1 cellular context compared by ENCODE assay signal in genomic region chr10:14838582-14839304, GRCh38.
TF ChIP-seq lines count a peak whose summit lies in the region.

No MANE protein-coding gene starts in this region.

TF ChIP-seq in endothelial cell of umbilical vein, 7 proteins besides CTCF, POLR2A, EP300 and RAD21:
- TF ChIP-seq JUN (IDR thresholded peaks at IDR 0.05; ENCODE audit: borderline replicate concordance, insufficient read depth, insufficient read length, low read depth), result no peak
- TF ChIP-seq GATA2 (IDR thresholded peaks at IDR 0.05; ENCODE audit: insufficient read depth, insufficient read length, low read depth, low read length), result no peak
- no peak for TF ChIP-seq FOS (IDR thresholded peaks at IDR 0.05; ENCODE audit: borderline replicate concordance, insufficient read depth, low read length)
- no peak for TF ChIP-seq EZH2 (IDR thresholded peaks at IDR 0.05; ENCODE audit: borderline replicate concordance, low read depth, low read length, severe bottlenecking)
- TF ChIP-seq, protein P1, sequence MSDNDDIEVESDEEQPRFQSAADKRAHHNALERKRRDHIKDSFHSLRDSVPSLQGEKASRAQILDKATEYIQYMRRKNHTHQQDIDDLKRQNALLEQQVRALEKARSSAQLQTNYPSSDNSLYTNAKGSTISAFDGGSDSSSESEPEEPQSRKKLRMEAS (IDR thresholded peaks at IDR 0.05; ENCODE audit: insufficient read depth, insufficient read length), result no peak
- no peak for TF ChIP-seq MYC (IDR thresholded peaks at IDR 0.05; ENCODE audit: low read depth, low read length)
